In the genomic region with DNA sequence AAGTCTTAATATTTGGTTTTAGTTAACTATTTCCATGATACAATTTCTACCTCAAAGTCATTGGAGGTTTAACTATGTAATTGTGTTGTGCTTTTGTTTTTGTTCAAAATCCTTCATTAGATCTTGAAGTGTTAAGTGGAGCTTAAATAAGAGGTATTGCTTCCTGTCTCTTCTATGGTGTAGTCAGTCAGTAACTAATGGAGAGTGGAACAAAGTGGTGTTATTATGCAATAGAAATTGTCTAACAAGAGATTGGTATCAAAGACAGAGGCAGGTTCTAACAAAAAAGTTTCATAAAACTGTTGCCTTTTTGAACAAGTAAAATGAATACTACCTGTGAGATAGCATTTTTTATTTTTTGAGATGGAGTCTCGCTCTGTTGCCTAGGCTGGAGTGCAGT, we compare ENCODE assay signal across 1 cellular context.
A peak's percentile ranks its signal among the peaks of the same experiment; 100 is the strongest.
TF ChIP-seq lines count a peak whose summit lies in the region.

No MANE protein-coding gene starts in this region.

TF ChIP-seq in IMR-90, 13 proteins besides CTCF, POLR2A, EP300 and RAD21:
- TF ChIP-seq CEBPB (IDR thresholded peaks at IDR 0.05; ENCODE audit: low read depth, low read length) (0 out of 2 replicates have a peak, but pooled peaks have one; percentile 22), SMC3 (IDR thresholded peaks at IDR 0.05; ENCODE audit: low read depth, low read length) (no peak)
